In genomic region chr5:128109766-128110165, GRCh38 we compare ENCODE assay signal across 25 cellular contexts.
"Had no signal": no experiment of that assay in that cellular context is flagged by ENCODE, and none has a peak within 500 bp of the region (broad histone marks: within the 10 kb centered on the region; RNA-seq: fewer than 3 reads in every experiment).

No MANE protein-coding gene starts in this region.

- H3K27me3 ChIP-seq: colonic mucosa, esophagus squamous epithelium, gastrocnemius medialis, heart right ventricle, left lung had no signal

- H3K4me3 ChIP-seq: colonic mucosa, esophagus squamous epithelium, gastrocnemius medialis, heart right ventricle, left lung, lower lobe of right lung, mucosa of descending colon had no signal

- ATAC-seq: effector memory CD8-positive, alpha-beta T cell; esophagus mucosa; gastrocnemius medialis; left cardiac atrium; left lung; left ventricle myocardium superior; lower lobe of right lung had no signal

- DNase-seq: cortex of kidney; effector CD8-positive, alpha-beta T cell; effector memory CD8-positive, alpha-beta T cell; endodermal cell; erythroblast; esophagus squamous epithelium; foreskin fibroblast; foreskin melanocyte; gastrocnemius medialis; glutamatergic neuron; head of caudate nucleus; heart right ventricle; hippocampal formation; left cardiac atrium; lower lobe of right lung; mesenchymal stem cell; naive B cell had no signal

- H3K36me3 ChIP-seq: colonic mucosa had no signal

- FAIRE-seq: endometrium, islet of Langerhans, keratinocyte had no signal
